Comparison of ENCODE assay signal across 17 cellular contexts in genomic region chr7:84682543-84682942, GRCh38.
DNase-seq lines count a peak whose midpoint lies in the region; ATAC-seq, FAIRE-seq and TF ChIP-seq lines count a peak whose summit lies in the region.
"Had no signal": no experiment of that assay in that cellular context is flagged by ENCODE, and none has a peak within 500 bp of the region (broad histone marks: within the 10 kb centered on the region; RNA-seq: fewer than 3 reads in every experiment).

No MANE protein-coding gene starts in this region.

- ATAC-seq in GM23338 (no peak), K562 (no peak), GM19397 (IDR thresholded peaks at IDR 0.05; ENCODE audit: unreplicated experiment) (no peak), esophagus mucosa (no peak)
- ATAC-seq: CD8-positive, alpha-beta T cell; GM12878 had no signal

- no peaks in the 10 kb centered on the region for H3K9me1 ChIP-seq in K562 (ENCODE audit: control insufficient read depth, insufficient read depth, low read length)

- no peaks in the 10 kb centered on the region for H3K9me2 ChIP-seq in GM23338 (ENCODE audit: insufficient read depth)
- no peaks in the 10 kb centered on the region for H3K9me2 ChIP-seq in MM.1S (replicated peaks; ENCODE audit: insufficient read depth, low read length)

- in situ Hi-C loops in K562 (cut with MboI): no loop called here

- H3K36me3 Mint-ChIP-seq in GM23338 (ENCODE audit: low read depth): no peaks in the 10 kb centered on the region
- H3K36me3 Mint-ChIP-seq in neural progenitor cell: no peaks in the 10 kb centered on the region
- H3K36me3 Mint-ChIP-seq: CD8-positive, alpha-beta T cell had no signal

- H3K9me3 Mint-ChIP-seq in GM23338: no peaks in the 10 kb centered on the region
- H3K9me3 Mint-ChIP-seq in neural progenitor cell: no peaks in the 10 kb centered on the region
- H3K9me3 Mint-ChIP-seq: CD8-positive, alpha-beta T cell had no signal

- H3K4me1 Mint-ChIP-seq in GM23338 (peaks cover under 1% of the 10 kb centered on the region; the same call in 1 of the 3 replicates), neural progenitor cell (peaks cover 3% of the 10 kb centered on the region)
- H3K4me1 Mint-ChIP-seq: B cell had no signal

- no peaks in the 10 kb centered on the region for H3K27me3 ChIP-seq in GM23338 (ENCODE audit: insufficient read depth)
- no peaks in the 10 kb centered on the region for H3K27me3 ChIP-seq in K562 (ENCODE audit: control insufficient read depth in 2 of 2, insufficient read depth in 2 of 2, low read length in 2 of 2)
- H3K27me3 ChIP-seq in neural progenitor cell: no peaks in the 10 kb centered on the region
- no peaks in the 10 kb centered on the region for H3K27me3 ChIP-seq in MM.1S (replicated peaks; ENCODE audit: insufficient read depth, low read length)
- H3K27me3 ChIP-seq: BLaER1 treated with 17β-estradiol and CSF1 and Interleukin-3, amounts not matched to agents 10 nM and 100 nM had no signal

- no TSS peak for BruUV-seq in K562 (replicated peaks; lab: Mats Ljungman, UMichigan)

- H2AFZ ChIP-seq in GM23338 (no peak overlapping the region), K562 (ENCODE audit: low read depth, low read length) (no peak overlapping the region), neural progenitor cell (replicated peaks) (peak overlapping the region; percentile 13), MM.1S (ENCODE audit: low read length) (no peak overlapping the region)
- H2AFZ ChIP-seq: GM23248 had no signal

- H3K9me3 ChIP-seq in K562 (replicated peaks; ENCODE audit: control insufficient read depth, insufficient read depth, low read depth, low read length): no peaks in the 10 kb centered on the region
- no peaks in the 10 kb centered on the region for H3K9me3 ChIP-seq in neural progenitor cell (ENCODE audit: low read depth)
- H3K9me3 ChIP-seq in MM.1S (replicated peaks; ENCODE audit: insufficient read depth, low read length): no peaks in the 10 kb centered on the region
- H3K9me3 ChIP-seq: BLaER1 treated with 17β-estradiol and CSF1 and Interleukin-3, amounts not matched to agents 10 nM and 100 nM had no signal

- peak; percentile 35 for FAIRE-seq in K562 (lab: Jason Lieb, UNC)
- FAIRE-seq: GM12878 had no signal

- 63% methylated on average over 2 of the region's 2 CpGs for WGBS in K562 (ENCODE audit: insufficient coverage, low coverage, missing lambda C conversion rate)

- DNase-seq in GM23338 (ENCODE audit: low spot score): no peak
- no peak for DNase-seq in K562 (ENCODE audit: extremely low read depth in 1 of 4, low spot score in 3 of 4)
- DNase-seq in neural progenitor cell (ENCODE audit: low spot score): no peak
- no peak for DNase-seq in MM.1S
- DNase-seq in stimulated activated CD4-positive, alpha-beta T cell treated with anti-CD3 and anti-CD28 coated beads, Interleukin-15, amount 100 ng/mL, for 24 hours: no peak
- DNase-seq: 8988T; Calu3; CD8-positive, alpha-beta T cell; DMS79 treated with DMSO at 0.1 percent for 48 hours; GM23248; H7 had no signal

- no peak overlapping the region for H3K4me3 Mint-ChIP-seq in GM23338
- no peak overlapping the region for H3K4me3 Mint-ChIP-seq in neural progenitor cell
- H3K4me3 Mint-ChIP-seq: B cell; CD8-positive, alpha-beta T cell had no signal

- 0 out of 2 replicates have a peak overlapping the region, but pooled peaks have one; percentile 21 for H3K27ac Mint-ChIP-seq in GM23338
- no peak overlapping the region for H3K27ac Mint-ChIP-seq in neural progenitor cell
- H3K27ac Mint-ChIP-seq: B cell; CD8-positive, alpha-beta T cell had no signal

- no peak overlapping the region for H3K4me2 ChIP-seq in GM23338
- H3K4me2 ChIP-seq in K562 (ENCODE audit: insufficient read depth, low read length): no peak overlapping the region
- H3K4me2 ChIP-seq in neural progenitor cell: no peak overlapping the region
- H3K4me2 ChIP-seq in MM.1S (ENCODE audit: low read depth, low read length): no peak overlapping the region

- TF ChIP-seq EP300 in Ishikawa (IDR thresholded peaks at IDR 0.05; ENCODE audit: borderline replicate concordance) (no peak), K562 (IDR thresholded peaks at IDR 0.05; ENCODE audit: low read length) (no peak)

- TF ChIP-seq CTCF in GM23338 (conservative IDR thresholded peaks at IDR 0.05; ENCODE audit: low read depth in 2 of 2) (no peak), K562 (IDR thresholded peaks at IDR 0.05 in 2 of 3, conservative IDR thresholded peaks at IDR 0.05 in 1 of 3; ENCODE audit: insufficient read depth in 2 of 3, low read depth in 1 of 3, low read length in 3 of 3) (no peak), neural progenitor cell (IDR thresholded peaks at IDR 0.05) (no peak), MM.1S (IDR thresholded peaks at IDR 0.05; ENCODE audit: low read length) (no peak)

- no peaks in the 10 kb centered on the region for H3K4me1 ChIP-seq in GM23338 (ENCODE audit: insufficient read depth)
- no peaks in the 10 kb centered on the region for H3K4me1 ChIP-seq in K562 (replicated peaks in 1 of 2; ENCODE audit: control insufficient read depth in 2 of 2, insufficient read depth in 2 of 2, low read length in 2 of 2)
- no peaks in the 10 kb centered on the region for H3K4me1 ChIP-seq in neural progenitor cell
- no peaks in the 10 kb centered on the region for H3K4me1 ChIP-seq in MM.1S (ENCODE audit: low read length)

- no peaks in the 10 kb centered on the region for H3K79me2 ChIP-seq in GM23338 (replicated peaks; ENCODE audit: insufficient read depth)
- H3K79me2 ChIP-seq in K562 (ENCODE audit: control insufficient read depth, insufficient read depth, low read length): no peaks in the 10 kb centered on the region
- no peaks in the 10 kb centered on the region for H3K79me2 ChIP-seq in neural progenitor cell (ENCODE audit: low read depth)
- H3K79me2 ChIP-seq in MM.1S (ENCODE audit: low read length): no peaks in the 10 kb centered on the region

- CTCF ChIA-PET in K562 (lab: Yijun Ruan, JAX; ENCODE audit: low intra/inter-chr PET ratio): interaction anchor here (0.7 kb wide), 1 partner anchor 9 kb away, joined by 4 read pairs; no protein-coding TSS in a partner anchor

- no peaks in the 10 kb centered on the region for H3F3A ChIP-seq in GM23338 (replicated peaks; ENCODE audit: low read depth)
- H3F3A ChIP-seq in neural progenitor cell (ENCODE audit: low read depth): no peaks in the 10 kb centered on the region
- no peaks in the 10 kb centered on the region for H3F3A ChIP-seq in MM.1S (ENCODE audit: insufficient read depth, low read length)

- TF ChIP-seq RAD21 in Ishikawa (IDR thresholded peaks at IDR 0.05; ENCODE audit: low read depth) (no peak), K562 (CRISPR knock-in tag; conservative IDR thresholded peaks at IDR 0.05 in 1 of 2, IDR thresholded peaks at IDR 0.05 in 1 of 2) (no peak)

- H3K4me3 ChIP-seq in GM23338: no peak overlapping the region
- H3K4me3 ChIP-seq in K562: no peak overlapping the region
- no peak overlapping the region for H3K4me3 ChIP-seq in neural progenitor cell
- no peak overlapping the region for H3K4me3 ChIP-seq in MM.1S (ENCODE audit: low read length)
- H3K4me3 ChIP-seq: BLaER1 treated with 17β-estradiol and CSF1 and Interleukin-3, amounts not matched to agents 10 nM and 100 nM; GM12878; GM23248 had no signal

- H3K27ac ChIP-seq in GM23338 (ENCODE audit: low read depth): no peak overlapping the region
- H3K27ac ChIP-seq in K562 (ENCODE audit: extremely low read depth, low read depth, low read length): no peak overlapping the region
- no peak overlapping the region for H3K27ac ChIP-seq in neural progenitor cell
- no peak overlapping the region for H3K27ac ChIP-seq in MM.1S (ENCODE audit: low read length)
- H3K27ac ChIP-seq: BLaER1 treated with 17β-estradiol and CSF1 and Interleukin-3, amounts not matched to agents 10 nM and 100 nM; GM23248 had no signal

- H3K9ac ChIP-seq in K562 (ENCODE audit: insufficient read depth in 1 of 2, low read depth in 2 of 2, low read length in 2 of 2) (no peak overlapping the region), neural progenitor cell (no peak overlapping the region), MM.1S (ENCODE audit: low read length) (no peak overlapping the region)
- H3K9ac ChIP-seq: BLaER1 treated with 17β-estradiol and CSF1 and Interleukin-3, amounts not matched to agents 10 nM and 100 nM; GM23248 had no signal

- POLR2A ChIA-PET in K562 (lab: Yijun Ruan, JAX): no interaction called here

- H4K20me1 ChIP-seq in GM23338 (replicated peaks; ENCODE audit: insufficient read depth) (no peaks in the 10 kb centered on the region), K562 (replicated peaks; ENCODE audit: control insufficient read depth, insufficient read depth, low read length) (no peaks in the 10 kb centered on the region), neural progenitor cell (ENCODE audit: low read depth) (no peaks in the 10 kb centered on the region), MM.1S (ENCODE audit: insufficient read depth, low read length) (no peaks in the 10 kb centered on the region)
- H4K20me1 ChIP-seq: BLaER1 treated with 17β-estradiol and CSF1 and Interleukin-3, amounts not matched to agents 10 nM and 100 nM had no signal

- intact Hi-C loops in K562 (cut with micrococcal nuclease): no loop called here

- no peak for TF ChIP-seq POLR2A in K562 (conservative IDR thresholded peaks at IDR 0.05)

- no peaks in the 10 kb centered on the region for H3K36me3 ChIP-seq in GM23338 (ENCODE audit: insufficient read depth)
- H3K36me3 ChIP-seq in K562 (ENCODE audit: control insufficient read depth, insufficient read depth, low read length): no peaks in the 10 kb centered on the region; the same call in 2 of the 3 replicates
- no peaks in the 10 kb centered on the region for H3K36me3 ChIP-seq in neural progenitor cell
- H3K36me3 ChIP-seq in MM.1S (replicated peaks; ENCODE audit: insufficient read depth, low read length): no peaks in the 10 kb centered on the region
- H3K36me3 ChIP-seq: BLaER1 treated with 17β-estradiol and CSF1 and Interleukin-3, amounts not matched to agents 10 nM and 100 nM had no signal

- H3K27me3 Mint-ChIP-seq in GM23338 (ENCODE audit: insufficient read depth, low read depth, poor library complexity) (no peaks in the 10 kb centered on the region), neural progenitor cell (ENCODE audit: insufficient read depth, low read depth) (no peaks in the 10 kb centered on the region)
- H3K27me3 Mint-ChIP-seq: B cell had no signal

TF ChIP-seq in Ishikawa, 13 proteins besides CTCF, POLR2A, EP300 and RAD21 (continues in another document):
- TF ChIP-seq YY1 (IDR thresholded peaks at IDR 0.05; ENCODE audit: low read depth): no peak

TF ChIP-seq in K562, 482 proteins besides CTCF, POLR2A, EP300 and RAD21 (continues in another document):
- TF ChIP-seq E2F1 (CRISPR knock-in tag; IDR thresholded peaks at IDR 0.05): no peak
- TF ChIP-seq CEBPG (CRISPR knock-in tag; IDR thresholded peaks at IDR 0.05): no peak
- TF ChIP-seq CEBPG (tag; conservative IDR thresholded peaks at IDR 0.05 in 1 of 2, IDR thresholded peaks at IDR 0.05 in 1 of 2): peak in 1 of 2 experiments; percentile 51; a peak in 2 of 4 replicates
